7 cellular contexts compared by ENCODE assay signal in genomic region chr14:52790756-52791203, GRCh38. TPM values are rescaled to one million over a fixed set of nuclear protein-coding genes. Genes with fewer than 3 reads are reported as not detected.
DNase-seq lines count a peak whose midpoint lies in the region; ATAC-seq lines count a peak whose summit lies in the region.

No MANE protein-coding gene starts in this region.

- DNase-seq in MG63: no peak
- no peak for DNase-seq in effector memory CD4-positive, alpha-beta T cell
- DNase-seq in OCI-M2 (lab: John Stamatoyannopoulos, UW; ENCODE audit: unreplicated experiment): no peak
- no peak for DNase-seq in NCI-H524 treated with DMSO at 0.1 percent for 48 hours (lab: John Stamatoyannopoulos, UW)
- no peak for DNase-seq in SW480 (ENCODE audit: low spot score)

- peak; percentile 20 for ATAC-seq in GM19395 (IDR thresholded peaks at IDR 0.05; ENCODE audit: unreplicated experiment)

- H3K4me1 ChIP-seq in effector memory CD4-positive, alpha-beta T cell (ENCODE audit: control insufficient read depth, insufficient read depth, low read length, poor library complexity, severe bottlenecking): peaks cover 12% of the 10 kb centered on the region
- H3K4me1 ChIP-seq in neuron (ENCODE audit: insufficient read depth, low read length): peaks cover 7% of the 10 kb centered on the region

- H2AFZ ChIP-seq in neuron (ENCODE audit: low read depth, low read length): peak overlapping the region; percentile 91

- no peaks in the 10 kb centered on the region for H3K9me3 ChIP-seq in MG63
- no peaks in the 10 kb centered on the region for H3K9me3 ChIP-seq in effector memory CD4-positive, alpha-beta T cell (ENCODE audit: control insufficient read depth, low read length)
- no peaks in the 10 kb centered on the region for H3K9me3 ChIP-seq in neuron (ENCODE audit: low read length)

- peaks cover 16% of the 10 kb centered on the region for H3K36me3 ChIP-seq in MG63
- H3K36me3 ChIP-seq in effector memory CD4-positive, alpha-beta T cell (ENCODE audit: control insufficient read depth, insufficient read depth, low read length): no peaks in the 10 kb centered on the region
- no peaks in the 10 kb centered on the region for H3K36me3 ChIP-seq in neuron (ENCODE audit: insufficient read depth, low read length)

- H3K27me3 ChIP-seq in MG63 (no peaks in the 10 kb centered on the region), neuron (ENCODE audit: insufficient read depth, low read length) (no peaks in the 10 kb centered on the region)
- no peaks in the 10 kb centered on the region for H3K27me3 ChIP-seq in effector memory CD4-positive, alpha-beta T cell (replicated peaks; ENCODE audit: control insufficient read depth, insufficient read depth, low read length, poor library complexity, severe bottlenecking)

- peak overlapping the region; percentile 60 for H3K27ac ChIP-seq in effector memory CD4-positive, alpha-beta T cell (ENCODE audit: insufficient read depth, low read length, poor library complexity, severe bottlenecking)

- H3K4me3 ChIP-seq in MG63 (peak overlapping the region; percentile 80), neuron (ENCODE audit: low read length) (peak overlapping the region; percentile 89)
- peak overlapping the region; percentile 85 for H3K4me3 ChIP-seq in effector memory CD4-positive, alpha-beta T cell (ENCODE audit: insufficient read depth, low read depth, low read length, poor library complexity, severe bottlenecking)

RNA-seq across cellular contexts. Expression of gene GNPNAT1, which starts 0.6 kb away (rescaled TPM):
- total RNA-seq in MG63 (2014; rRNA removed; shearing (Covaris generic); ENCODE audit: low replicate concordance): 37.6 and 84.2 TPM in 2 replicates
